Comparison of ENCODE assay signal across 20 cellular contexts in the genomic region with DNA sequence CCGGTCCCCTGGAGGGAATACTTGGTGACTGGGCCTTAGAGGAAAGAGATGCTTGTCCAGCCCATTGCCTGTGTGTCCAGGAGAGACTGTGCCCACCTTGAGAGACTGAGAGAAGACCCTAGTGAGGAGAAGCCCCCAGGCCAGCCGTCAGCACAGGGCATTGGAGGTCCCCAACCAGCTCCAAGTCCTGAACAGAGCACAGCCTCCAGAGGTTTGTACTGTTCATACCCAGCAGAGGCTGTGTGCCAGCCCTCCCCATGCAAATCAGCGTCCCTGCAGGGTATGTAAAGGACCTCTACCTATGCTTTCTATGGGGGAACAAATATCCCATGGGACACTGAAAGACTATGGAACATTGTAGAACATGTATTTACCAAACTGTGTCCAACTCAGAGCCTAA. TPM values are rescaled to one million over a fixed set of nuclear protein-coding genes. Genes with fewer than 3 reads are reported as not detected.
DNase-seq lines count a peak whose midpoint lies in the region; ATAC-seq and TF ChIP-seq lines count a peak whose summit lies in the region.
"Had no signal": no experiment of that assay in that cellular context is flagged by ENCODE, and none has a peak within 500 bp of the region (broad histone marks: within the 10 kb centered on the region; RNA-seq: fewer than 3 reads in every experiment).

No MANE protein-coding gene starts in this region.

- H3K36me3 Mint-ChIP-seq in activated T-cell treated with anti-CD3 and anti-CD28 coated beads, Interleukin-2, amount 50 U/mL, for 24 hours (ENCODE audit: low read depth): peaks cover 21% of the 10 kb centered on the region
- H3K36me3 Mint-ChIP-seq in CD4-positive, alpha-beta T cell (ENCODE audit: low read depth): peaks cover 25% of the 10 kb centered on the region
- peaks cover 27% of the 10 kb centered on the region for H3K36me3 Mint-ChIP-seq in activated T-helper 2 cell treated with anti-CD3 and anti-CD28 coated beads, Interferon-gamma antibody, Interleukin-2, Interleukin-4, amounts not matched to agents 10 μg/mL and 5 μg/mL and 100 μg/mL, durations not matched to agents 14 hours and 24 hours and 36 hours (ENCODE audit: low read depth)
- H3K36me3 Mint-ChIP-seq: type B pancreatic cell had no signal

- H3K36me3 ChIP-seq in hepatocyte (replicated peaks; ENCODE audit: insufficient read depth, low read depth): no peaks in the 10 kb centered on the region

- POLR2A ChIA-PET in CD4-positive, alpha-beta T cell (lab: Charles Lee): interaction anchor here (1.0 to 8.0 kb wide), 2 partner anchors 11 to 20 kb away, joined by 4 to 226 read pairs; no protein-coding TSS in a partner anchor

- H3K4me2 ChIP-seq in hepatocyte: no peak overlapping the region

- no peaks in the 10 kb centered on the region for H3K9me2 ChIP-seq in hepatocyte (replicated peaks; ENCODE audit: insufficient read depth)

- H3K4me3 Mint-ChIP-seq in activated T-cell treated with anti-CD3 and anti-CD28 coated beads, Interleukin-2, amount 50 U/mL, for 24 hours: no peak overlapping the region
- H3K4me3 Mint-ChIP-seq in CD4-positive, alpha-beta T cell: peak overlapping the region; percentile 43
- H3K4me3 Mint-ChIP-seq in activated T-helper 2 cell treated with anti-CD3 and anti-CD28 coated beads, Interferon-gamma antibody, Interleukin-2, Interleukin-4, amounts not matched to agents 10 μg/mL and 5 μg/mL and 100 μg/mL, durations not matched to agents 14 hours and 24 hours and 36 hours (ENCODE audit: low read depth): no peak overlapping the region
- H3K4me3 Mint-ChIP-seq: activated CD8-positive, alpha-beta memory T cell treated with anti-CD3 and anti-CD28 coated beads, Interleukin-2, amount 10 ng/mL, durations not matched to agents 7 days and 5 days; type B pancreatic cell had no signal

- H3K27me3 ChIP-seq in CD4-positive, alpha-beta T cell (ENCODE audit: control insufficient read depth, insufficient read depth, low read length): no peaks in the 10 kb centered on the region
- H3K27me3 ChIP-seq in hepatocyte: no peaks in the 10 kb centered on the region

- no peaks in the 10 kb centered on the region for H3K9me3 ChIP-seq in CD4-positive, alpha-beta T cell (ENCODE audit: control insufficient read depth, low read length)
- no peaks in the 10 kb centered on the region for H3K9me3 ChIP-seq in hepatocyte (ENCODE audit: low read depth)

- no peak for DNase-seq in activated T-cell treated with anti-CD3 and anti-CD28 coated beads, Interleukin-2, amount 50 U/mL, for 24 hours
- no peak for DNase-seq in activated T-cell treated with anti-CD3 and anti-CD28 coated beads for 4 hours
- DNase-seq in CD4-positive, alpha-beta T cell: no peak
- DNase-seq in activated T-helper 2 cell treated with anti-CD3 and anti-CD28 coated beads, Interferon-gamma antibody, Interleukin-2, Interleukin-4, amounts not matched to agents 10 μg/mL and 5 μg/mL and 100 μg/mL, durations not matched to agents 14 hours and 24 hours and 36 hours (ENCODE audit: low spot score): no peak
- DNase-seq in sciatic nerve (ENCODE audit: low spot score): no peak
- DNase-seq in hepatocyte (ENCODE audit: low spot score): no peak
- no peak for DNase-seq in RPMI8226
- no peak for DNase-seq in dedifferentiated amniotic fluid mesenchymal stem cell (ENCODE audit: extremely low spot score)
- DNase-seq: activated CD8-positive, alpha-beta memory T cell treated with anti-CD3 and anti-CD28 coated beads, Interleukin-2, amount 10 ng/mL, durations not matched to agents 7 days and 5 days; caudate nucleus; dorsolateral prefrontal cortex; GOT3; Kasumi-1; NCI-H1694 treated with DMSO at 0.1 percent for 48 hours; NCI-H2171 treated with DMSO at 0.1 percent for 48 hours; NCI-H524 treated with DMSO at 0.1 percent for 48 hours had no signal

- no peak overlapping the region for H3K4me3 ChIP-seq in hepatocyte
- H3K4me3 ChIP-seq: dorsolateral prefrontal cortex, GM12878, lung had no signal

- H4K20me1 ChIP-seq in hepatocyte (ENCODE audit: insufficient read depth, poor library complexity, severe bottlenecking): no peaks in the 10 kb centered on the region

- no peaks in the 10 kb centered on the region for H3K9me3 Mint-ChIP-seq in activated T-cell treated with anti-CD3 and anti-CD28 coated beads, Interleukin-2, amount 50 U/mL, for 24 hours
- H3K9me3 Mint-ChIP-seq in CD4-positive, alpha-beta T cell: no peaks in the 10 kb centered on the region
- H3K9me3 Mint-ChIP-seq in activated T-helper 2 cell treated with anti-CD3 and anti-CD28 coated beads, Interferon-gamma antibody, Interleukin-2, Interleukin-4, amounts not matched to agents 10 μg/mL and 5 μg/mL and 100 μg/mL, durations not matched to agents 14 hours and 24 hours and 36 hours: no peaks in the 10 kb centered on the region
- H3K9me3 Mint-ChIP-seq: type B pancreatic cell had no signal

- peak overlapping the region; percentile 92 for H3K27ac Mint-ChIP-seq in activated T-cell treated with anti-CD3 and anti-CD28 coated beads, Interleukin-2, amount 50 U/mL, for 24 hours
- peak overlapping the region; percentile 34 for H3K27ac Mint-ChIP-seq in CD4-positive, alpha-beta T cell
- H3K27ac Mint-ChIP-seq in activated T-helper 2 cell treated with anti-CD3 and anti-CD28 coated beads, Interferon-gamma antibody, Interleukin-2, Interleukin-4, amounts not matched to agents 10 μg/mL and 5 μg/mL and 100 μg/mL, durations not matched to agents 14 hours and 24 hours and 36 hours: peak overlapping the region; percentile 2
- H3K27ac Mint-ChIP-seq: activated CD8-positive, alpha-beta memory T cell treated with anti-CD3 and anti-CD28 coated beads, Interleukin-2, amount 10 ng/mL, durations not matched to agents 7 days and 5 days; progenitor cell of endocrine pancreas; type B pancreatic cell had no signal

- no peaks in the 10 kb centered on the region for H3K79me2 ChIP-seq in hepatocyte

- H3K27me3 Mint-ChIP-seq in activated T-cell treated with anti-CD3 and anti-CD28 coated beads, Interleukin-2, amount 50 U/mL, for 24 hours: no peaks in the 10 kb centered on the region
- H3K27me3 Mint-ChIP-seq in CD4-positive, alpha-beta T cell: no peaks in the 10 kb centered on the region
- no peaks in the 10 kb centered on the region for H3K27me3 Mint-ChIP-seq in activated T-helper 2 cell treated with anti-CD3 and anti-CD28 coated beads, Interferon-gamma antibody, Interleukin-2, Interleukin-4, amounts not matched to agents 10 μg/mL and 5 μg/mL and 100 μg/mL, durations not matched to agents 14 hours and 24 hours and 36 hours (ENCODE audit: low read depth)
- H3K27me3 Mint-ChIP-seq: activated CD8-positive, alpha-beta memory T cell treated with anti-CD3 and anti-CD28 coated beads, Interleukin-2, amount 10 ng/mL, durations not matched to agents 7 days and 5 days had no signal

- CTCF ChIA-PET in CD4-positive, alpha-beta T cell (lab: Charles Lee): interaction anchor here (1.8 to 1.9 kb wide), 2 partner anchors 44 to 224 kb away, joined by 5 to 9 read pairs; no protein-coding TSS in a partner anchor

- H3K4me1 Mint-ChIP-seq in activated T-cell treated with anti-CD3 and anti-CD28 coated beads, Interleukin-2, amount 50 U/mL, for 24 hours (ENCODE audit: low read depth): peaks cover 69% of the 10 kb centered on the region
- H3K4me1 Mint-ChIP-seq in CD4-positive, alpha-beta T cell (ENCODE audit: low read depth): peaks cover 68% of the 10 kb centered on the region
- H3K4me1 Mint-ChIP-seq in activated T-helper 2 cell treated with anti-CD3 and anti-CD28 coated beads, Interferon-gamma antibody, Interleukin-2, Interleukin-4, amounts not matched to agents 10 μg/mL and 5 μg/mL and 100 μg/mL, durations not matched to agents 14 hours and 24 hours and 36 hours (ENCODE audit: low read depth): peaks cover 57% of the 10 kb centered on the region

- WGBS in hepatocyte (ENCODE audit: low lambda C conversion rate, missing lambda C conversion rate): 83% methylated on average over 3 of the region's 3 CpGs

- H3K27ac ChIP-seq in CD4-positive, alpha-beta T cell (ENCODE audit: low read depth, low read length): no peak overlapping the region
- H3K27ac ChIP-seq in hepatocyte: no peak overlapping the region

- no peak for TF ChIP-seq CTCF in CD4-positive, alpha-beta T cell (IDR thresholded peaks at IDR 0.05)
- TF ChIP-seq CTCF in hepatocyte (IDR thresholded peaks at IDR 0.05; ENCODE audit: poor library complexity): no peak

- no peak for ATAC-seq in CD4-positive, alpha-beta T cell (ENCODE audit: poor library complexity)
- peak; percentile 18 for ATAC-seq in sciatic nerve
- ATAC-seq: activated CD8-positive, alpha-beta memory T cell treated with anti-CD3 and anti-CD28 coated beads, Interleukin-2, amount 10 ng/mL, durations not matched to agents 7 days and 5 days; GM12878 had no signal

- intact Hi-C loops in CD4-positive, alpha-beta T cell (cut with DNase I, micrococcal nuclease): loop anchor here in 1 of 2 experiments (2.0 kb wide), 1 partner anchor 35 kb away; no protein-coding TSS in a partner anchor
- intact Hi-C loops in activated T-helper 2 cell treated with anti-CD3 and anti-CD28 coated beads, Interferon-gamma antibody, Interleukin-2, Interleukin-4, amounts not matched to agents 10 μg/mL and 5 μg/mL and 100 μg/mL, durations not matched to agents 14 hours and 24 hours and 36 hours (cut with micrococcal nuclease): loop anchor here (2.0 kb wide), 1 partner anchor 43 kb away; no protein-coding TSS in a partner anchor
- intact Hi-C loops in sciatic nerve (cut with DNase I): no loop called here

- no peaks in the 10 kb centered on the region for H3K4me1 ChIP-seq in hepatocyte (ENCODE audit: insufficient read depth)

- H2AFZ ChIP-seq in hepatocyte: no peak overlapping the region

RNA-seq across cellular contexts. Expression of a gene that starts 8.4 kb away (rescaled TPM):
- 1,000 to 10,000 TPM; 1,136 to 1,173 TPM for total RNA-seq in CD4-positive, alpha-beta T cell
- 358 and 360 TPM in 2 replicates for total RNA-seq in activated T-helper 2 cell treated with anti-CD3 and anti-CD28 coated beads, Interferon-gamma antibody, Interleukin-2, Interleukin-4, amounts not matched to agents 10 μg/mL and 5 μg/mL and 100 μg/mL, durations not matched to agents 14 hours and 24 hours and 36 hours
- total RNA-seq in sciatic nerve: 546 TPM
- 155 and 158 TPM in 2 replicates for total RNA-seq in hepatocyte
- 141 and 163 TPM in 2 replicates for polyA plus RNA-seq in hepatocyte

RNA-seq across cellular contexts. Expression of a gene that starts 58.6 kb away (rescaled TPM):
- total RNA-seq in CD4-positive, alpha-beta T cell: 100 to 1,000 TPM; 145 to 151 TPM
- total RNA-seq in activated T-helper 2 cell treated with anti-CD3 and anti-CD28 coated beads, Interferon-gamma antibody, Interleukin-2, Interleukin-4, amounts not matched to agents 10 μg/mL and 5 μg/mL and 100 μg/mL, durations not matched to agents 14 hours and 24 hours and 36 hours: 79.8 and 88.2 TPM in 2 replicates
- 63.3 TPM for total RNA-seq in sciatic nerve
- 29.5 and 33.2 TPM in 2 replicates for total RNA-seq in hepatocyte
- 81.1 and 101 TPM in 2 replicates for polyA plus RNA-seq in hepatocyte

RNA-seq across cellular contexts. Expression of a gene that starts 59.4 kb away (rescaled TPM):
- total RNA-seq in CD4-positive, alpha-beta T cell: 10 to 100 TPM; 10.3 to 13.2 TPM
- total RNA-seq in activated T-helper 2 cell treated with anti-CD3 and anti-CD28 coated beads, Interferon-gamma antibody, Interleukin-2, Interleukin-4, amounts not matched to agents 10 μg/mL and 5 μg/mL and 100 μg/mL, durations not matched to agents 14 hours and 24 hours and 36 hours: 35.0 and 36.6 TPM in 2 replicates
- total RNA-seq in sciatic nerve: 10.9 TPM
- total RNA-seq in hepatocyte: 10.1 and 10.8 TPM in 2 replicates
- 7.8 and 9.3 TPM in 2 replicates for polyA plus RNA-seq in hepatocyte

Comparison
In these comparisons a context has a peak if more than half of its experiments do, and no peak if none do; other contexts are left out.
1. H3K27ac Mint-ChIP-seq: peak in every context shown above with its lines; median percentile 92 in activated T-cell treated with anti-CD3 and anti-CD28 coated beads, Interleukin-2, amount 50 U/mL, for 24 hours; 34 in CD4-positive, alpha-beta T cell; 2 in activated T-helper 2 cell treated with anti-CD3 and anti-CD28 coated beads, Interferon-gamma antibody, Interleukin-2, Interleukin-4, amounts not matched to agents 10 μg/mL and 5 μg/mL and 100 μg/mL, durations not matched to agents 14 hours and 24 hours and 36 hours.